ENCODE assay signal across 8 cellular contexts in genomic region chr12:104458645-104459555, GRCh38. TPM values are rescaled to one million over a fixed set of nuclear protein-coding genes. Genes with fewer than 3 reads are reported as not detected.
DNase-seq lines count a peak whose midpoint lies in the region; ATAC-seq and TF ChIP-seq lines count a peak whose summit lies in the region.

No MANE protein-coding gene starts in this region.

- H3K36me3 Mint-ChIP-seq in CD14-positive monocyte: peaks cover 9 to 12% of the 10 kb centered on the region in 2 donors
- H3K36me3 Mint-ChIP-seq in progenitor cell of endocrine pancreas (ENCODE audit: insufficient read depth): peaks cover 1% of the 10 kb centered on the region

- H3K4me3 ChIP-seq in HEK293 (ENCODE audit: low read depth, low read length) (peak overlapping the region; percentile 83), gastroesophageal sphincter (peak overlapping the region; percentile 62 to 75)

- WGBS in gastroesophageal sphincter (ENCODE audit: low coverage in 1 of 2), 2 donors: 11 to 46% methylated on average over 15 to 18 of the region's 30 CpGs

- H3K27ac ChIP-seq in HEK293 (ENCODE audit: extremely low read depth, low read depth, low read length): peak overlapping the region; percentile 85; the same call in 1 of the 2 replicates
- H3K27ac ChIP-seq in gastroesophageal sphincter: peak overlapping the region in 3 of 4 donors; percentile 69 to 87 (median 72)

- no peak for TF ChIP-seq CTCF in CD14-positive monocyte (IDR thresholded peaks at IDR 0.05)
- TF ChIP-seq CTCF in HEK293 (tag by site-specific recombination; IDR thresholded peaks at IDR 0.05): 0 out of 2 replicates have a peak, but pooled peaks have one; percentile 10
- no peak for TF ChIP-seq CTCF in gastroesophageal sphincter (IDR thresholded peaks at IDR 0.05)
- peak; percentile 35 for TF ChIP-seq CTCF in progenitor cell of endocrine pancreas (IDR thresholded peaks at IDR 0.05; ENCODE audit: unreplicated experiment)

- intact Hi-C loops in CD14-positive monocyte (cut with micrococcal nuclease): loop anchor here in 1 of 2 donors (5.0 to 10.0 kb wide), 5 partner anchors 38 to 498 kb away; partner anchors contain the start of gene SLC41A2

- ATAC-seq in gastroesophageal sphincter (no peak), GM18520 (IDR thresholded peaks at IDR 0.05; ENCODE audit: unreplicated experiment) (no peak)

- no peak for DNase-seq in CD14-positive monocyte (ENCODE audit: low spot score)
- peak; percentile 66 for DNase-seq in activated CD8-positive, alpha-beta memory T cell treated with anti-CD3 and anti-CD28 coated beads, Interleukin-2, amount 50 U/mL, for 48 hours
- DNase-seq in progenitor cell of endocrine pancreas (ENCODE audit: low spot score, unreplicated experiment): no peak
- DNase-seq in GDM1 (lab: John Stamatoyannopoulos, UW): no peak
- no peak for DNase-seq in NCI-H2081 treated with DMSO at 0.1 percent for 48 hours (lab: John Stamatoyannopoulos, UW)

- no peaks in the 10 kb centered on the region for H3K27me3 ChIP-seq in gastroesophageal sphincter

- peak overlapping the region; percentile 100 for H3K4me3 Mint-ChIP-seq in CD14-positive monocyte
- H3K4me3 Mint-ChIP-seq in progenitor cell of endocrine pancreas (ENCODE audit: low read depth): peak overlapping the region; percentile 95

- H3K4me1 ChIP-seq in HEK293 (ENCODE audit: control insufficient read depth, insufficient read depth, low read length) (peaks cover 10% of the 10 kb centered on the region), gastroesophageal sphincter (peaks cover 0 to 56% (median 9%) of the 10 kb centered on the region in 3 donors)

- H3K27me3 Mint-ChIP-seq in CD14-positive monocyte (ENCODE audit: low read depth in 3 of 3) (peaks cover 0 to 3% (median 2%) of the 10 kb centered on the region in 3 donors), progenitor cell of endocrine pancreas (peaks cover 26% of the 10 kb centered on the region)

- H3K27ac Mint-ChIP-seq in CD14-positive monocyte (peak overlapping the region; percentile 86 to 99 (median 90)), progenitor cell of endocrine pancreas (no peak overlapping the region)

- CTCF ChIA-PET in HEK293 (lab: Yijun Ruan, JAX): interaction anchor here (0.5 to 6.6 kb wide), 7 partner anchors 78 to 505 kb away, joined by 3 to 33 read pairs (median 3); no protein-coding TSS in a partner anchor

- H3K9me3 Mint-ChIP-seq in CD14-positive monocyte (peaks cover 0 to 2% (median 0%) of the 10 kb centered on the region in 7 donors), progenitor cell of endocrine pancreas (ENCODE audit: low read depth) (no peaks in the 10 kb centered on the region)

- H3K9me3 ChIP-seq in HEK293 (ENCODE audit: control insufficient read depth, insufficient read depth, low read depth, low read length): no peaks in the 10 kb centered on the region
- H3K9me3 ChIP-seq in gastroesophageal sphincter: no peaks in the 10 kb centered on the region

- TF ChIP-seq EP300 in gastroesophageal sphincter (IDR thresholded peaks at IDR 0.05): no peak

- no peak for TF ChIP-seq POLR2A in gastroesophageal sphincter (IDR thresholded peaks at IDR 0.05)

- H3K36me3 ChIP-seq in HEK293 (ENCODE audit: control insufficient read depth in 2 of 2, insufficient read depth in 1 of 2, low read length in 2 of 2) (no peaks in the 10 kb centered on the region), gastroesophageal sphincter (no peaks in the 10 kb centered on the region)

- POLR2A ChIA-PET in HEK293 (lab: Yijun Ruan, JAX): interaction anchor here (0.5 to 1.3 kb wide), 3 partner anchors 10 to 47 kb away, joined by 3 to 5 read pairs (median 3); no protein-coding TSS in a partner anchor

- H3K4me1 Mint-ChIP-seq in CD14-positive monocyte: peaks cover 53% of the 10 kb centered on the region
- peaks cover 15% of the 10 kb centered on the region for H3K4me1 Mint-ChIP-seq in progenitor cell of endocrine pancreas (ENCODE audit: low read depth)

TF ChIP-seq in HEK293, 187 proteins besides CTCF, POLR2A, EP300 and RAD21 (continues in another document):
- TF ChIP-seq, protein P1, sequence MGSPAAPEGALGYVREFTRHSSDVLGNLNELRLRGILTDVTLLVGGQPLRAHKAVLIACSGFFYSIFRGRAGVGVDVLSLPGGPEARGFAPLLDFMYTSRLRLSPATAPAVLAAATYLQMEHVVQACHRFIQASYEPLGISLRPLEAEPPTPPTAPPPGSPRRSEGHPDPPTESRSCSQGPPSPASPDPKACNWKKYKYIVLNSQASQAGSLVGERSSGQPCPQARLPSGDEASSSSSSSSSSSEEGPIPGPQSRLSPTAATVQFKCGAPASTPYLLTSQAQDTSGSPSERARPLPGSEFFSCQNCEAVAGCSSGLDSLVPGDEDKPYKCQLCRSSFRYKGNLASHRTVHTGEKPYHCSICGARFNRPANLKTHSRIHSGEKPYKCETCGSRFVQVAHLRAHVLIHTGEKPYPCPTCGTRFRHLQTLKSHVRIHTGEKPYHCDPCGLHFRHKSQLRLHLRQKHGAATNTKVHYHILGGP (tag by site-specific recombination; IDR thresholded peaks at IDR 0.05): 0 out of 2 replicates have a peak, but pooled peaks have one; percentile 18
- TF ChIP-seq ZNF449 (tag by site-specific recombination; IDR thresholded peaks at IDR 0.05) (no peak), ZNF664 (tag by site-specific recombination; IDR thresholded peaks at IDR 0.05) (no peak), ZNF837 (tag by site-specific recombination; IDR thresholded peaks at IDR 0.05) (no peak), ZNF529 (tag by site-specific recombination; IDR thresholded peaks at IDR 0.05; ENCODE audit: insufficient replicate concordance) (no peak), ZNF76 (tag by site-specific recombination; IDR thresholded peaks at IDR 0.05; ENCODE audit: borderline replicate concordance, low read depth) (no peak), ZBTB21 (tag by site-specific recombination; IDR thresholded peaks at IDR 0.05) (no peak), ZBTB48 (tag by site-specific recombination; IDR thresholded peaks at IDR 0.05) (peak; percentile 16; the same call in 1 of the 2 replicates), GLIS1 (tag by site-specific recombination; IDR thresholded peaks at IDR 0.05) (peak; percentile 47), ZNF16 (tag by site-specific recombination; IDR thresholded peaks at IDR 0.05; ENCODE audit: low read depth) (no peak), KLF1 (tag by site-specific recombination; IDR thresholded peaks at IDR 0.05) (no peak), PRDM6 (tag by site-specific recombination; IDR thresholded peaks at IDR 0.05) (peak; percentile 33; the same call in 1 of the 2 replicates), ZNF624 (tag by site-specific recombination; IDR thresholded peaks at IDR 0.05) (no peak), ZNF23 (tag by site-specific recombination; IDR thresholded peaks at IDR 0.05; ENCODE audit: borderline replicate concordance) (no peak)
- TF ChIP-seq, protein P2, sequence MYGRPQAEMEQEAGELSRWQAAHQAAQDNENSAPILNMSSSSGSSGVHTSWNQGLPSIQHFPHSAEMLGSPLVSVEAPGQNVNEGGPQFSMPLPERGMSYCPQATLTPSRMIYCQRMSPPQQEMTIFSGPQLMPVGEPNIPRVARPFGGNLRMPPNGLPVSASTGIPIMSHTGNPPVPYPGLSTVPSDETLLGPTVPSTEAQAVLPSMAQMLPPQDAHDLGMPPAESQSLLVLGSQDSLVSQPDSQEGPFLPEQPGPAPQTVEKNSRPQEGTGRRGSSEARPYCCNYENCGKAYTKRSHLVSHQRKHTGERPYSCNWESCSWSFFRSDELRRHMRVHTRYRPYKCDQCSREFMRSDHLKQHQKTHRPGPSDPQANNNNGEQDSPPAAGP (tag by site-specific recombination; IDR thresholded peaks at IDR 0.05): no peak

RNA-seq across cellular contexts. Expression of gene CHST11, which starts 2.2 kb away (rescaled TPM):
- polyA plus RNA-seq in CD14-positive monocyte: 10 to 100 TPM; 44.4 to 48.4 TPM
- 10 to 100 TPM in 2 of 4 donors, 1 to 10 TPM in 2; 4.3 to 15.6 (median 11.0) TPM for total RNA-seq in gastroesophageal sphincter
- 10.5 and 11.4 TPM in 2 replicates for total RNA-seq in progenitor cell of endocrine pancreas

Comparison
In these comparisons a context has a peak if more than half of its experiments do, and no peak if none do; other contexts are left out.
1. CTCF ChIP-seq: peak in HEK293 (single experiment) and progenitor cell of endocrine pancreas (single experiment); none in CD14-positive monocyte (single experiment) and gastroesophageal sphincter (0 of 4).